Comparison of ENCODE assay signal across 18 cellular contexts in genomic region chr2:112843288-112843687, GRCh38. TPM values are rescaled to one million over a fixed set of nuclear protein-coding genes. Genes with fewer than 3 reads are reported as not detected.
DNase-seq lines count a peak whose midpoint lies in the region; ATAC-seq and TF ChIP-seq lines count a peak whose summit lies in the region.
"Had no signal": no experiment of that assay in that cellular context is flagged by ENCODE, and none has a peak within 500 bp of the region (broad histone marks: within the 10 kb centered on the region; RNA-seq: fewer than 3 reads in every experiment).

No MANE protein-coding gene starts in this region.

- H3K9me3 ChIP-seq in left ventricle myocardium inferior (replicated peaks), result no peaks in the 10 kb centered on the region

- DNase-seq in memory B cell (ENCODE audit: low spot score in 2 of 2), result no peak
- DNase-seq in stimulated activated CD4-positive, alpha-beta T cell treated with anti-CD3 and anti-CD28 coated beads, Interleukin-1b, Interleukin-23, amount 100 ng/mL, for 48 hours, result no peak
- no peak for DNase-seq in C1 segment of cervical spinal cord (lab: John Stamatoyannopoulos, UW)
- no peak for DNase-seq in left ventricle myocardium inferior
- DNase-seq: Calu3; CD4-positive, alpha-beta memory T cell; COR-L47; DMS53; DMS79 treated with DMSO at 0.1 percent for 48 hours; GF-D8; H9 had no signal

- peaks cover 47% of the 10 kb centered on the region for H3K27me3 ChIP-seq in left ventricle myocardium inferior (ENCODE audit: low read depth)

- no peak for TF ChIP-seq CTCF in left ventricle myocardium inferior (IDR thresholded peaks at IDR 0.05; ENCODE audit: borderline replicate concordance)

- H3K27ac Mint-ChIP-seq in IgD-negative memory B cell, result peak overlapping the region in 2 of 3 donors; percentile 18 to 40
- peak overlapping the region; percentile 15 for H3K27ac Mint-ChIP-seq in memory B cell
- H3K27ac Mint-ChIP-seq in stimulated activated memory B cell treated with anti-CD40 and anti-IgM and Interleukin-4, amounts not matched to agents 10 μg/mL and 1 μg/mL and 100 μg/mL, for 72 hours, result peak overlapping the region; percentile 10
- H3K27ac Mint-ChIP-seq: CD4-positive, alpha-beta memory T cell; GM23338; H9 had no signal

- no peaks in the 10 kb centered on the region for H3K36me3 Mint-ChIP-seq in IgD-negative memory B cell
- peaks cover 2% of the 10 kb centered on the region for H3K36me3 Mint-ChIP-seq in memory B cell
- H3K36me3 Mint-ChIP-seq in stimulated activated memory B cell treated with anti-CD40 and anti-IgM and Interleukin-4, amounts not matched to agents 10 μg/mL and 1 μg/mL and 100 μg/mL, for 72 hours, result no peaks in the 10 kb centered on the region
- H3K36me3 Mint-ChIP-seq: CD4-positive, alpha-beta memory T cell had no signal

- H3K27ac ChIP-seq in left ventricle myocardium inferior (replicated peaks), result no peak overlapping the region

- no peak overlapping the region for H3K4me3 Mint-ChIP-seq in IgD-negative memory B cell
- no peak overlapping the region for H3K4me3 Mint-ChIP-seq in memory B cell
- no peak overlapping the region for H3K4me3 Mint-ChIP-seq in stimulated activated memory B cell treated with anti-CD40 and anti-IgM and Interleukin-4, amounts not matched to agents 10 μg/mL and 1 μg/mL and 100 μg/mL, for 72 hours
- H3K4me3 Mint-ChIP-seq: CD4-positive, alpha-beta memory T cell; GM23338; H9 had no signal

- H3K9me3 Mint-ChIP-seq in IgD-negative memory B cell (no peaks in the 10 kb centered on the region), memory B cell (no peaks in the 10 kb centered on the region)
- no peaks in the 10 kb centered on the region for H3K9me3 Mint-ChIP-seq in stimulated activated memory B cell treated with anti-CD40 and anti-IgM and Interleukin-4, amounts not matched to agents 10 μg/mL and 1 μg/mL and 100 μg/mL, for 72 hours
- H3K9me3 Mint-ChIP-seq: CD4-positive, alpha-beta memory T cell had no signal

- ATAC-seq in memory B cell (ENCODE audit: low read depth), result no peak
- ATAC-seq in stimulated activated memory B cell treated with anti-CD40 and anti-IgM and Interleukin-4, amounts not matched to agents 10 μg/mL and 1 μg/mL and 100 μg/mL, for 72 hours, result no peak
- ATAC-seq: GM23338, HCT116 had no signal

- H3K4me1 Mint-ChIP-seq in IgD-negative memory B cell (peaks cover 24 to 41% (median 25%) of the 10 kb centered on the region in 3 donors), memory B cell (peaks cover 39% of the 10 kb centered on the region)
- H3K4me1 Mint-ChIP-seq in stimulated activated memory B cell treated with anti-CD40 and anti-IgM and Interleukin-4, amounts not matched to agents 10 μg/mL and 1 μg/mL and 100 μg/mL, for 72 hours, result peaks cover 44% of the 10 kb centered on the region
- H3K4me1 Mint-ChIP-seq: CD4-positive, alpha-beta memory T cell had no signal

- no peaks in the 10 kb centered on the region for H3K27me3 Mint-ChIP-seq in IgD-negative memory B cell
- H3K27me3 Mint-ChIP-seq in memory B cell, result no peaks in the 10 kb centered on the region
- H3K27me3 Mint-ChIP-seq in stimulated activated memory B cell treated with anti-CD40 and anti-IgM and Interleukin-4, amounts not matched to agents 10 μg/mL and 1 μg/mL and 100 μg/mL, for 72 hours, result no peaks in the 10 kb centered on the region

- H3K4me3 ChIP-seq in left ventricle myocardium inferior, result no peak overlapping the region
- H3K4me3 ChIP-seq: GM23338 had no signal

- intact Hi-C loops in left ventricle myocardium inferior (cut with micrococcal nuclease), result no loop called here

- no peaks in the 10 kb centered on the region for H3K36me3 ChIP-seq in left ventricle myocardium inferior

- H3K4me1 ChIP-seq in left ventricle myocardium inferior, result no peaks in the 10 kb centered on the region

RNA-seq across cellular contexts. Expression of gene IL1B, which starts 6.7 kb away (rescaled TPM):
- polyA plus RNA-seq in IgD-negative memory B cell, result not detected
- total RNA-seq in left ventricle myocardium inferior, result 0.27 TPM
- total RNA-seq: A172, G401, GM23338, H4, H9 had no signal
- polyA plus RNA-seq: CD4-positive, alpha-beta memory T cell; GM23338 had no signal

RNA-seq across cellular contexts. Expression of gene IL1A, which starts 59.0 kb away (rescaled TPM):
- polyA plus RNA-seq in IgD-negative memory B cell, result not detected
- total RNA-seq in left ventricle myocardium inferior, result not detected
- total RNA-seq: A172, G401 had no signal
- polyA plus RNA-seq: CD4-positive, alpha-beta memory T cell had no signal
